ENCODE assay signal across 15 cellular contexts in genomic region chr20:48126227-48126740, GRCh38.
"Had no signal": no experiment of that assay in that cellular context is flagged by ENCODE, and none has a peak within 500 bp of the region (broad histone marks: within the 10 kb centered on the region; RNA-seq: fewer than 3 reads in every experiment).

No MANE protein-coding gene starts in this region.

- H3K9me3 ChIP-seq: body of pancreas had no signal

- FAIRE-seq: kidney had no signal

- H3K27me3 ChIP-seq: body of pancreas had no signal

- ATAC-seq: activated CD4-positive, CD25-positive, alpha-beta regulatory T cell treated with anti-CD3 and anti-CD28 coated beads, Interleukin-2, amount 50 U/mL, for 24 hours; activated naive CD4-positive, alpha-beta T cell treated with anti-CD3 and anti-CD28 coated beads, Interleukin-2, amount 50 U/mL, for 72 hours; body of pancreas; effector memory CD8-positive, alpha-beta T cell; left ventricle myocardium superior had no signal

- H3K4me3 ChIP-seq: body of pancreas had no signal

- H3K27ac ChIP-seq: body of pancreas, epithelial cell of prostate had no signal

- H3K4me1 ChIP-seq: body of pancreas had no signal

- DNase-seq: activated CD4-positive, alpha-beta T cell treated with anti-CD3 and anti-CD28 coated beads, Interleukin-2, amount 50 U/mL, for 4 hours; activated T-cell treated with anti-CD3 and anti-CD28 coated beads, Interleukin-2, amount 50 U/mL, for 1 hour; amniotic stem cell; body of pancreas; central memory CD4-positive, alpha-beta T cell; cortex of kidney; effector memory CD8-positive, alpha-beta T cell; kidney; left ventricle myocardium superior; nephron progenitor cell; stimulated activated CD4-positive, alpha-beta T cell treated with anti-CD3 and anti-CD28 coated beads, Interleukin-15, amount 100 ng/mL, for 24 hours; stimulated activated CD4-positive, alpha-beta T cell treated with anti-CD3 and anti-CD28 coated beads, Interleukin-4, amount 100 ng/mL, for 24 hours had no signal
